ENCODE assay signal across 11 cellular contexts in genomic region chr5:132498686-132499271, GRCh38. TPM values are rescaled to one million over a fixed set of nuclear protein-coding genes. Genes with fewer than 3 reads are reported as not detected.
A peak's percentile ranks its signal among the peaks of the same experiment; 100 is the strongest.
DNase-seq lines count a peak whose midpoint lies in the region; ATAC-seq and TF ChIP-seq lines count a peak whose summit lies in the region.
"Had no signal": no experiment of that assay in that cellular context is flagged by ENCODE, and none has a peak within 500 bp of the region (broad histone marks: within the 10 kb centered on the region; RNA-seq: fewer than 3 reads in every experiment).

No MANE protein-coding gene starts in this region.

- BruUV-seq in PC-9 (replicated peaks; lab: Mats Ljungman, UMichigan) = no TSS peak

- peaks cover 0 to 1% of the 10 kb centered on the region in 2 donors for H3K27me3 Mint-ChIP-seq in CD4-positive, alpha-beta memory T cell

- H3K4me2 ChIP-seq in PC-9 = peak overlapping the region; percentile 98

- peak overlapping the region; percentile 99 for H3K27ac ChIP-seq in CD4-positive, alpha-beta memory T cell (ENCODE audit: low read depth, low read length)
- H3K27ac ChIP-seq in PC-9 (peak overlapping the region; percentile 96), esophagus muscularis mucosa (replicated peaks in 1 of 4) (peak overlapping the region; percentile 94 to 98 (median 96)), psoas muscle (peak overlapping the region; percentile 77)

- peaks cover 35 to 71% (median 52%) of the 10 kb centered on the region in 4 donors for H3K4me1 Mint-ChIP-seq in CD4-positive, alpha-beta memory T cell

- TF ChIP-seq CTCF in PC-9 (conservative IDR thresholded peaks at IDR 0.05) (no peak), esophagus muscularis mucosa (IDR thresholded peaks at IDR 0.05) (no peak), psoas muscle (IDR thresholded peaks at IDR 0.05) (no peak)

- no peaks in the 10 kb centered on the region for H4K20me1 ChIP-seq in PC-9 (ENCODE audit: insufficient read depth)

- CTCF ChIA-PET in CD4-positive, alpha-beta memory T cell (lab: Charles Lee; ENCODE audit: partially characterized antibody) = interaction anchor here (0.8 to 13.3 kb wide), 14 partner anchors 10 to 322 kb away, joined by 3 to 543 read pairs (median 28); partner anchors contain the start of gene IRF1
- CTCF ChIA-PET in PC-9 (lab: Charles Lee) = interaction anchor here (0.5 to 1.6 kb wide), 4 partner anchors 28 to 113 kb away, joined by 3 to 6 read pairs (median 4); no protein-coding TSS in a partner anchor

- no peak overlapping the region for H3K4me3 ChIP-seq in CD4-positive, alpha-beta memory T cell (ENCODE audit: low read length in 2 of 2)
- H3K4me3 ChIP-seq in PC-9 (no peak overlapping the region), esophagus muscularis mucosa (no peak overlapping the region), psoas muscle (no peak overlapping the region)

- peak in 1 of 4 donors; percentile 45 for ATAC-seq in psoas muscle
- ATAC-seq in HG02981 (IDR thresholded peaks at IDR 0.05; ENCODE audit: unreplicated experiment) = no peak
- ATAC-seq in GM21390 (IDR thresholded peaks at IDR 0.05; ENCODE audit: unreplicated experiment) = no peak

- no peaks in the 10 kb centered on the region for H3K9me3 ChIP-seq in CD4-positive, alpha-beta memory T cell (ENCODE audit: control insufficient read depth in 1 of 2, low read length in 2 of 2)
- H3K9me3 ChIP-seq in PC-9 (ENCODE audit: insufficient read depth, low read depth) (no peaks in the 10 kb centered on the region), esophagus muscularis mucosa (no peaks in the 10 kb centered on the region), psoas muscle (no peaks in the 10 kb centered on the region)

- peaks cover 0 to 4% of the 10 kb centered on the region in 2 donors for H3K36me3 Mint-ChIP-seq in CD4-positive, alpha-beta memory T cell

- no peak overlapping the region for H2AFZ ChIP-seq in PC-9

- no peak for TF ChIP-seq POLR2A in esophagus muscularis mucosa (IDR thresholded peaks at IDR 0.05; ENCODE audit: low read depth)

- H3K27ac Mint-ChIP-seq in CD4-positive, alpha-beta memory T cell = peak overlapping the region; percentile 81 to 97 (median 85)

- H3K27me3 ChIP-seq in CD4-positive, alpha-beta memory T cell (ENCODE audit: insufficient read depth, low read length) = no peaks in the 10 kb centered on the region
- H3K27me3 ChIP-seq in PC-9 (ENCODE audit: insufficient read depth, low read depth) (no peaks in the 10 kb centered on the region), esophagus muscularis mucosa (no peaks in the 10 kb centered on the region), psoas muscle (ENCODE audit: insufficient read depth in 3 of 3, low read length in 2 of 3) (no peaks in the 10 kb centered on the region)

- no peaks in the 10 kb centered on the region for H3K9me3 Mint-ChIP-seq in CD4-positive, alpha-beta memory T cell

- WGBS in esophagus muscularis mucosa = 85% methylated on average over 3 of the region's 4 CpGs
- 67 to 72% (median 71%) methylated on average over 4 of the region's 4 CpGs for WGBS in psoas muscle, 3 donors

- intact Hi-C loops in CD4-positive, alpha-beta memory T cell (cut with micrococcal nuclease) = no loop called here
- intact Hi-C loops in PC-9 (cut with micrococcal nuclease; ENCODE audit: unreplicated experiment) (loop anchor here (5.0 to 10.0 kb wide), 3 partner anchors 59 to 231 kb away; partner anchors contain the start of genes RAD50 and SLC22A4), esophagus muscularis mucosa (cut with DNase I) (loop anchor here (5.0 kb wide), 1 partner anchor 86 kb away; no protein-coding TSS in a partner anchor), psoas muscle (cut with DNase I) (no loop called here)

- no peak for DNase-seq in CD4-positive, alpha-beta memory T cell
- DNase-seq in PC-9 (no peak), esophagus muscularis mucosa (ENCODE audit: extremely low spot score) (peak; percentile 91), psoas muscle (no peak), globus pallidus (ENCODE audit: low spot score) (no peak), T-helper 9 cell (no peak)
- DNase-seq: activated gamma-delta T cell treated with Interleukin-2 at 50 U/mL for 16 hours, foreskin melanocyte, NCI-H2081 treated with DMSO at 0.1 percent for 48 hours had no signal

- peak overlapping the region in 2 of 8 donors; percentile 5 to 42 for H3K4me3 Mint-ChIP-seq in CD4-positive, alpha-beta memory T cell

- no peaks in the 10 kb centered on the region for H3K36me3 ChIP-seq in CD4-positive, alpha-beta memory T cell (ENCODE audit: insufficient read depth, low read length)
- H3K36me3 ChIP-seq in PC-9 (ENCODE audit: low read depth) (no peaks in the 10 kb centered on the region), esophagus muscularis mucosa (no peaks in the 10 kb centered on the region), psoas muscle (ENCODE audit: insufficient read depth in 1 of 2, low read depth in 1 of 2) (no peaks in the 10 kb centered on the region)

- H3K4me1 ChIP-seq in CD4-positive, alpha-beta memory T cell (ENCODE audit: insufficient read depth, low read length) = peaks cover 63% of the 10 kb centered on the region
- H3K4me1 ChIP-seq in PC-9 (replicated peaks; ENCODE audit: insufficient read depth) = peaks cover 61% of the 10 kb centered on the region
- H3K4me1 ChIP-seq in esophagus muscularis mucosa = peaks cover 44 to 81% (median 65%) of the 10 kb centered on the region in 4 donors
- peaks cover 31% of the 10 kb centered on the region for H3K4me1 ChIP-seq in psoas muscle

- no peak for TF ChIP-seq EP300 in esophagus muscularis mucosa (IDR thresholded peaks at IDR 0.05)

- H3K9me2 ChIP-seq in PC-9 (ENCODE audit: insufficient read depth) = no peaks in the 10 kb centered on the region

- POLR2A ChIA-PET in CD4-positive, alpha-beta memory T cell (lab: Charles Lee; ENCODE audit: partially characterized antibody) = interaction anchor here (0.9 to 35.0 kb wide), 11 partner anchors 10 to 130 kb away, joined by 3 to 1580 read pairs (median 114); partner anchors contain the start of genes IRF1 and SLC22A5
- POLR2A ChIA-PET in PC-9 (lab: Charles Lee; ENCODE audit: unreplicated experiment) = interaction anchor here (0.7 to 1.3 kb wide), 3 partner anchors 72 to 332 kb away, joined by 4 to 8 read pairs (median 7); no protein-coding TSS in a partner anchor

- H3F3A ChIP-seq in PC-9 (ENCODE audit: insufficient read depth, low read depth) = peaks cover 37% of the 10 kb centered on the region

- no peaks in the 10 kb centered on the region for H3K79me2 ChIP-seq in PC-9 (ENCODE audit: low read depth)

RNA-seq across cellular contexts. Expression of gene IRF1, which starts 8.2 kb away (rescaled TPM):
- total RNA-seq in CD4-positive, alpha-beta memory T cell = 100 to 1,000 TPM; 192 to 202 TPM
- polyA plus RNA-seq in CD4-positive, alpha-beta memory T cell = 100 to 1,000 TPM; 192 to 237 TPM
- total RNA-seq in PC-9 (2021) (27.1 and 38.9 TPM in 2 replicates), esophagus muscularis mucosa (100 to 1,000 TPM in 1 of 4 donors, 10 to 100 TPM in 3; 20.6 to 289 (median 29.6) TPM), psoas muscle (10 to 100 TPM in 3 of 4 donors, 1 to 10 TPM in 1; 5.5 to 18.8 (median 13.7) TPM)
- 10 to 100 TPM in 1 of 3 donors, 1 to 10 TPM in 2; 4.7 to 11.8 (median 4.9) TPM for polyA plus RNA-seq in psoas muscle

RNA-seq across cellular contexts. Expression of gene IL5, which starts 44.5 kb away (rescaled TPM):
- total RNA-seq in CD4-positive, alpha-beta memory T cell = not detected
- polyA plus RNA-seq in CD4-positive, alpha-beta memory T cell = not detected
- total RNA-seq in PC-9 (2021) (not detected in 2 replicates), esophagus muscularis mucosa (not detected), psoas muscle (not detected)
- not detected for polyA plus RNA-seq in psoas muscle

RNA-seq across cellular contexts. Expression of gene RAD50, which starts 58.0 kb away (rescaled TPM):
- 10 to 100 TPM; 33.3 to 35.0 TPM for total RNA-seq in CD4-positive, alpha-beta memory T cell
- 10 to 100 TPM in 1 of 2 donors, 1 to 10 TPM in 1; 6.9 to 36.2 TPM for polyA plus RNA-seq in CD4-positive, alpha-beta memory T cell
- total RNA-seq in PC-9 (2021) (33.9 and 42.2 TPM in 2 replicates), esophagus muscularis mucosa (10 to 100 TPM; 24.0 to 39.9 (median 29.3) TPM), psoas muscle (10 to 100 TPM; 28.5 to 35.9 (median 30.1) TPM)
- polyA plus RNA-seq in psoas muscle = 10 to 100 TPM in 1 of 3 donors, 1 to 10 TPM in 2; 6.8 to 22.1 (median 9.9) TPM

Comparison
In these comparisons a context has a peak if more than half of its experiments do, and no peak if none do; other contexts are left out.
1. intact Hi-C loops: an anchor here in PC-9 (5.0 to 10.0 kb wide) and esophagus muscularis mucosa (5.0 kb wide); none called in CD4-positive, alpha-beta memory T cell and psoas muscle.